Comparison of ENCODE assay signal across 9 cellular contexts in genomic region chr18:49359732-49360444, GRCh38.
A peak's percentile ranks its signal among the peaks of the same experiment; 100 is the strongest.
DNase-seq lines count a peak whose midpoint lies in the region; ATAC-seq, FAIRE-seq and TF ChIP-seq lines count a peak whose summit lies in the region.
"Had no signal": no experiment of that assay in that cellular context is flagged by ENCODE, and none has a peak within 500 bp of the region (broad histone marks: within the 10 kb centered on the region; RNA-seq: fewer than 3 reads in every experiment).

No MANE protein-coding gene starts in this region.

- WGBS in testis, 2 donors = 76 to 80% methylated on average over 7 of the region's 7 CpGs

- H3K27me3 ChIP-seq in OCI-LY3 (ENCODE audit: low read depth, low read length) (no peaks in the 10 kb centered on the region), gastrocnemius medialis (no peaks in the 10 kb centered on the region), testis (no peaks in the 10 kb centered on the region)

- no peaks in the 10 kb centered on the region for H3K79me2 ChIP-seq in OCI-LY3 (ENCODE audit: low read length)

- peaks cover 32% of the 10 kb centered on the region for H4K20me1 ChIP-seq in OCI-LY3 (ENCODE audit: insufficient read depth, low read length)

- no peak overlapping the region for H3K27ac ChIP-seq in OCI-LY3 (ENCODE audit: low read length)
- H3K27ac ChIP-seq in gastrocnemius medialis = no peak overlapping the region
- H3K27ac ChIP-seq in testis = no peak overlapping the region

- peak overlapping the region; percentile 35 for H3K4me2 ChIP-seq in OCI-LY3 (ENCODE audit: low read length)

- TF ChIP-seq POLR2A in gastrocnemius medialis (IDR thresholded peaks at IDR 0.05) = no peak
- TF ChIP-seq POLR2A in testis (IDR thresholded peaks at IDR 0.05) = no peak

- peak; percentile 11 for FAIRE-seq in G401.6 (lab: Jason Lieb, UNC)

- intact Hi-C loops in gastrocnemius medialis (cut with DNase I; ENCODE audit: low total_unique reads) = no loop called here
- intact Hi-C loops in testis (cut with DNase I; ENCODE audit: low total_unique reads) = no loop called here

- H3K9me3 ChIP-seq in OCI-LY3 (ENCODE audit: insufficient read depth, low read length) (no peaks in the 10 kb centered on the region), gastrocnemius medialis (no peaks in the 10 kb centered on the region), testis (no peaks in the 10 kb centered on the region)

- H3K4me1 ChIP-seq in OCI-LY3 (ENCODE audit: low read length) (peaks cover 23% of the 10 kb centered on the region), gastrocnemius medialis (no peaks in the 10 kb centered on the region), testis (no peaks in the 10 kb centered on the region)

- no peak overlapping the region for H2AFZ ChIP-seq in OCI-LY3 (ENCODE audit: low read depth, low read length)

- TF ChIP-seq CTCF in OCI-LY3 (IDR thresholded peaks at IDR 0.05; ENCODE audit: low read depth, low read length) (no peak), gastrocnemius medialis (IDR thresholded peaks at IDR 0.05 in 4 of 5, conservative IDR thresholded peaks at IDR 0.05 in 1 of 5) (no peak), testis (IDR thresholded peaks at IDR 0.05) (no peak)

- DNase-seq in kidney tubule cell (ENCODE audit: low spot score) = peak; percentile 88
- DNase-seq in gastrocnemius medialis = no peak
- DNase-seq in testis = no peak
- DNase-seq in DMS79 (lab: John Stamatoyannopoulos, UW) = no peak
- DNase-seq: NCI-H526 had no signal

- H3K9ac ChIP-seq in OCI-LY3 (ENCODE audit: low read length) = no peak overlapping the region

- peaks cover 4% of the 10 kb centered on the region for H3K36me3 ChIP-seq in OCI-LY3 (replicated peaks; ENCODE audit: low read depth, low read length)
- no peaks in the 10 kb centered on the region for H3K36me3 ChIP-seq in gastrocnemius medialis
- no peaks in the 10 kb centered on the region for H3K36me3 ChIP-seq in testis (ENCODE audit: low read depth, missing control alignments)

- ATAC-seq in GM21717 (IDR thresholded peaks at IDR 0.05; ENCODE audit: unreplicated experiment) = peak; percentile 72
- no peak for ATAC-seq in gastrocnemius medialis
- ATAC-seq in HG03139 (IDR thresholded peaks at IDR 0.05; ENCODE audit: unreplicated experiment) = no peak

- H3K4me3 ChIP-seq in OCI-LY3 (ENCODE audit: low read length) (peak overlapping the region; percentile 0; the same call in 1 of the 2 replicates), gastrocnemius medialis (no peak overlapping the region), testis (no peak overlapping the region)

- in situ Hi-C loops in gastrocnemius medialis (cut with MboI; ENCODE audit: low sequenced_read_pairs in 4 of 4) = loop anchor here in 1 of 4 donors (25.0 kb wide), 1 partner anchor 98 kb away; no protein-coding TSS in a partner anchor
